ENCODE assay signal across 8 cellular contexts in genomic region chr14:103078420-103078749, GRCh38. TPM values are rescaled to one million over a fixed set of nuclear protein-coding genes. Genes with fewer than 3 reads are reported as not detected.
A peak's percentile ranks its signal among the peaks of the same experiment; 100 is the strongest.
DNase-seq lines count a peak whose midpoint lies in the region; ATAC-seq and TF ChIP-seq lines count a peak whose summit lies in the region.

No MANE protein-coding gene starts in this region.

- H2BK20ac ChIP-seq in H9 (ENCODE audit: low read depth, low read length, poor library complexity, severe bottlenecking): no peak overlapping the region

- no peak overlapping the region for H4K5ac ChIP-seq in H9 (ENCODE audit: insufficient read length, low read depth, low read length)

- no peak overlapping the region for H2AK5ac ChIP-seq in H9 (ENCODE audit: insufficient read length, low read length)

- no peaks in the 10 kb centered on the region for H3K79me2 ChIP-seq in H9 (ENCODE audit: insufficient read depth, low read length)

- H3K4me1 ChIP-seq in H9 (ENCODE audit: insufficient read depth, low read length) (no peaks in the 10 kb centered on the region), gastrocnemius medialis (peaks cover 4 to 17% of the 10 kb centered on the region in 2 donors)

- no peak overlapping the region for H3T11ph ChIP-seq in H9 (ENCODE audit: low read length)

- no peak overlapping the region for H4K8ac ChIP-seq in H9 (replicated peaks; ENCODE audit: insufficient read length, low read depth, low read length)

- no peaks in the 10 kb centered on the region for H3K9me3 Mint-ChIP-seq in H9

- no peaks in the 10 kb centered on the region for H3K36me3 Mint-ChIP-seq in H9 (ENCODE audit: insufficient read depth in 1 of 3, low read depth in 3 of 3)
- H3K36me3 Mint-ChIP-seq in T-helper 17 cell (ENCODE audit: low read depth): no peaks in the 10 kb centered on the region

- H2BK15ac ChIP-seq in H9 (ENCODE audit: low read depth, low read length): no peak overlapping the region

- H3K9ac ChIP-seq in H9 (ENCODE audit: extremely low read depth, insufficient read length, low read length): no peak overlapping the region

- H3K4me1 Mint-ChIP-seq in H9: no peaks in the 10 kb centered on the region
- no peaks in the 10 kb centered on the region for H3K4me1 Mint-ChIP-seq in T-helper 17 cell

- H3K23me2 ChIP-seq in H9 (ENCODE audit: insufficient read length, low read depth, low read length, poor library complexity, severe bottlenecking): no peaks in the 10 kb centered on the region

- H3K27me3 Mint-ChIP-seq in H9 (ENCODE audit: low read depth) (peaks cover 18% of the 10 kb centered on the region), T-helper 17 cell (no peaks in the 10 kb centered on the region)

- no peak overlapping the region for H2BK120ac ChIP-seq in H9 (ENCODE audit: low read depth, low read length, poor library complexity, severe bottlenecking)

- TF ChIP-seq CTCF in H9 (conservative IDR thresholded peaks at IDR 0.05) (peak; percentile 78), gastrocnemius medialis (IDR thresholded peaks at IDR 0.05 in 4 of 5, conservative IDR thresholded peaks at IDR 0.05 in 1 of 5) (peak; percentile 52 to 78 (median 62))

- H2BK5ac ChIP-seq in H9 (ENCODE audit: insufficient read length, low read length): no peak overlapping the region

- H3K23ac ChIP-seq in H9 (ENCODE audit: insufficient read length, low read depth, low read length): no peak overlapping the region

- no peak overlapping the region for H2AFZ ChIP-seq in H9 (ENCODE audit: low read length)

- no peak overlapping the region for H3K27ac ChIP-seq in H9 (ENCODE audit: insufficient read length, low read depth, low read length)
- H3K27ac ChIP-seq in gastrocnemius medialis: no peak overlapping the region

- H4K91ac ChIP-seq in H9 (ENCODE audit: insufficient read length, low read depth, low read length): no peak overlapping the region

- intact Hi-C loops in gastrocnemius medialis (cut with DNase I; ENCODE audit: low total_unique reads): loop anchor here (5.0 kb wide), 1 partner anchor 49 kb away; no protein-coding TSS in a partner anchor

- H3K36me3 ChIP-seq in gastrocnemius medialis: no peaks in the 10 kb centered on the region

- in situ Hi-C loops in gastrocnemius medialis (cut with MboI; ENCODE audit: low sequenced_read_pairs in 4 of 4): loop anchor here in 1 of 4 donors (25.0 kb wide), 1 partner anchor 209 kb away; no protein-coding TSS in a partner anchor

- H3K4me3 Mint-ChIP-seq in H9: no peak overlapping the region
- no peak overlapping the region for H3K4me3 Mint-ChIP-seq in T-helper 17 cell

- no peaks in the 10 kb centered on the region for H3K9me3 ChIP-seq in H9 (ENCODE audit: control insufficient read depth, low read depth, low read length)
- H3K9me3 ChIP-seq in T-helper 17 cell (ENCODE audit: control insufficient read depth, low read length, poor library complexity, severe bottlenecking): no peaks in the 10 kb centered on the region
- H3K9me3 ChIP-seq in gastrocnemius medialis: no peaks in the 10 kb centered on the region

- no peaks in the 10 kb centered on the region for H4K20me1 ChIP-seq in H9 (ENCODE audit: control insufficient read depth, insufficient read depth, insufficient read length)

- DNase-seq in COLO668 (lab: John Stamatoyannopoulos, UW; ENCODE audit: unreplicated experiment): peak; percentile 84
- DNase-seq in H9: peak; percentile 88
- peak; percentile 93 for DNase-seq in NCI-H1694 (lab: John Stamatoyannopoulos, UW)
- peak; percentile 62 to 70 (median 65) for DNase-seq in T-helper 17 cell
- DNase-seq in amygdala (lab: John Stamatoyannopoulos, UW): peak in 41 of 56 donors; percentile 6 to 83 (median 41)
- peak; percentile 82 for DNase-seq in hepatic stellate cell (ENCODE audit: low spot score)
- peak; percentile 47 to 70 for DNase-seq in gastrocnemius medialis

- no CpG with 5 or more reads among the region's 9 CpGs for WGBS in H9 (ENCODE audit: extremely low coverage, insufficient read length, low lambda C conversion rate)

- H3K14ac ChIP-seq in H9 (ENCODE audit: insufficient read depth, low read length): no peak overlapping the region

- TF ChIP-seq POLR2A in gastrocnemius medialis (IDR thresholded peaks at IDR 0.05): no peak

- H3K56ac ChIP-seq in H9 (ENCODE audit: insufficient read length, low read depth, low read length): no peak overlapping the region

- ATAC-seq in T-helper 17 cell: peak; percentile 82
- peak; percentile 54 to 59 for ATAC-seq in gastrocnemius medialis
- ATAC-seq in HG02759 (IDR thresholded peaks at IDR 0.05; ENCODE audit: unreplicated experiment): no peak

- no peak overlapping the region for H3K27ac Mint-ChIP-seq in H9
- H3K27ac Mint-ChIP-seq in T-helper 17 cell: no peak overlapping the region

- no peak overlapping the region for H2BK12ac ChIP-seq in H9 (ENCODE audit: insufficient read length, low read depth, low read length)

- no peaks in the 10 kb centered on the region for H3K79me1 ChIP-seq in H9 (ENCODE audit: insufficient read depth, low read depth, low read length, poor library complexity, severe bottlenecking)

- H3K4ac ChIP-seq in H9 (ENCODE audit: low read depth, low read length): no peak overlapping the region

- H3K27me3 ChIP-seq in H9 (ENCODE audit: insufficient read depth, low read length): no peaks in the 10 kb centered on the region; the same call in 1 of the 2 replicates
- H3K27me3 ChIP-seq in gastrocnemius medialis: peaks cover 0 to 5% (median 2%) of the 10 kb centered on the region in 3 donors

- no peak overlapping the region for H3K4me3 ChIP-seq in gastrocnemius medialis

- H3K4me2 ChIP-seq in H9 (ENCODE audit: insufficient read depth, insufficient read length, low read length): no peak overlapping the region

- no peak overlapping the region for H3K18ac ChIP-seq in H9 (ENCODE audit: insufficient read length, low read depth, low read length)

RNA-seq across cellular contexts. Expression of gene LBHD2, which starts 5.6 kb away (rescaled TPM):
- total RNA-seq in H9 (2021) (not detected in 2 replicates), T-helper 17 cell (not detected), gastrocnemius medialis (not detected)

RNA-seq across cellular contexts. Expression of gene EXOC3L4, which starts 16.1 kb away (rescaled TPM):
- 0.39 and 0.42 TPM in 2 replicates for total RNA-seq in H9 (2021)
- total RNA-seq in T-helper 17 cell: not detected
- 1 to 10 TPM in 1 of 4 donors, under 1 TPM in 1, not detected in 2; 0.35 to 2.4 TPM for total RNA-seq in gastrocnemius medialis

RNA-seq across cellular contexts. Expression of gene CDC42BPB, which starts 21.0 kb away (rescaled TPM):
- total RNA-seq in H9 (2021) (97.3 and 103 TPM in 2 replicates), T-helper 17 cell (10 to 100 TPM; 11.6 to 16.3 TPM), gastrocnemius medialis (10 to 100 TPM; 30.0 to 64.3 (median 32.6) TPM)

RNA-seq across cellular contexts. Expression of gene TNFAIP2, which starts 44.9 kb away (rescaled TPM):
- total RNA-seq in H9 (2021) (29.3 and 29.7 TPM in 2 replicates), T-helper 17 cell (10 to 100 TPM in 1 of 2 donors, 1 to 10 TPM in 1; 6.3 to 20.6 TPM), gastrocnemius medialis (10 to 100 TPM; 14.8 to 72.9 (median 22.3) TPM)

Comparison
In these comparisons a context has a peak if more than half of its experiments do, and no peak if none do; other contexts are left out.
1. DNase-seq: peak in every context shown above with its lines; median percentile 93 in NCI-H1694; 88 in H9; 84 in COLO668; 82 in hepatic stellate cell; 65 in T-helper 17 cell; 58 in gastrocnemius medialis; 41 in amygdala.